ENCODE assay signal across 1 cellular context in the genomic region with DNA sequence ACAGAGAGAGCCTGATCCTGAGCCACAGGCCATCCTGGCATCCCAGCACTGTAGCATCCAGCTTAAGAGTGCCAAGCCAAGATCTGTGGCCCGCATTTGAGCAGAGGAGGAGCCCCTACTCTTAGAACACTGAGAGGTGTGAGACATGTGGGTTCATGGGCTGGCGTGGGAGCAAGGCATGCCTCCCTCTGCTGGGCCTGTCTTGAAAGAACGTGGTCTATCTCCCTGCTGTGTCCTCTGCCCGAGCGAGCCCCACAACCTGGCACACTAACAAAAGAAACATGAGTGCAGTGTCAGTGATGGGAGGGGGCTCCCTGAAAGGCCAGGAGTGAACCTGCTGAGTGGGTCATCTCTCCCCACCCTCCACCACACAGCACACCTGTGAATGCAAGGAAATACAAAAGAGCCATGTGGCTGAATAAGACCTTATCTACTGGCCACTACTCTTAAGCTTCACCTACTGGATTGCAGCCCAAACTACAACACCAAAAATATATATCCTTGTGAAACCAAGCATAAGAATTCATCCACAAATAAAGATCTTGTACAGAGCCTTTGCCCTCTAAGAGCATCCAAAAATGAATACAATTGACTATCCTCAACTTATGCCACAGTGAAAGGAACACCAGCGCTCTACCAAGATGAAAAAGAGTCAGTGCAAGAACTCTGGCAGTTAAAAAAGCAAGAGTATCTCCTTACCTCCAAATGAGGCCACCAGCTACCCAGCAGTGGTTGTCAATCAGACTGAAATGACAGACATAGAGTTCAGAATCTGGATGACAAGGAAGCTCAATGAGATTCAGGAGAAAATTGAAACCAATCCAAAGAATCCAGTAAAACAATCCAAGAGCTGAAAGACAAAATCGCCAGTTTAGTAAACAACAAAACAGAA.
TF ChIP-seq lines count a peak whose summit lies in the region.

No MANE protein-coding gene starts in this region.

TF ChIP-seq in SK-N-SH treated with all-trans-retinoic acid at 6 μM for 48 hours, 23 proteins besides CTCF, POLR2A, EP300 and RAD21 (continued from another document):
- TF ChIP-seq TSHZ2 (CRISPR knock-in tag; IDR thresholded peaks at IDR 0.05) (no peak), ZFP3 (CRISPR knock-in tag; IDR thresholded peaks at IDR 0.05) (no peak)
- TF ChIP-seq, protein P1, sequence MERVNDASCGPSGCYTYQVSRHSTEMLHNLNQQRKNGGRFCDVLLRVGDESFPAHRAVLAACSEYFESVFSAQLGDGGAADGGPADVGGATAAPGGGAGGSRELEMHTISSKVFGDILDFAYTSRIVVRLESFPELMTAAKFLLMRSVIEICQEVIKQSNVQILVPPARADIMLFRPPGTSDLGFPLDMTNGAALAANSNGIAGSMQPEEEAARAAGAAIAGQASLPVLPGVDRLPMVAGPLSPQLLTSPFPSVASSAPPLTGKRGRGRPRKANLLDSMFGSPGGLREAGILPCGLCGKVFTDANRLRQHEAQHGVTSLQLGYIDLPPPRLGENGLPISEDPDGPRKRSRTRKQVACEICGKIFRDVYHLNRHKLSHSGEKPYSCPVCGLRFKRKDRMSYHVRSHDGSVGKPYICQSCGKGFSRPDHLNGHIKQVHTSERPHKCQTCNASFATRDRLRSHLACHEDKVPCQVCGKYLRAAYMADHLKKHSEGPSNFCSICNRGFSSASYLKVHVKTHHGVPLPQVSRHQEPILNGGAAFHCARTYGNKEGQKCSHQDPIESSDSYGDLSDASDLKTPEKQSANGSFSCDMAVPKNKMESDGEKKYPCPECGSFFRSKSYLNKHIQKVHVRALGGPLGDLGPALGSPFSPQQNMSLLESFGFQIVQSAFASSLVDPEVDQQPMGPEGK (CRISPR knock-in tag; IDR thresholded peaks at IDR 0.05; ENCODE audit: borderline replicate concordance), result no peak
- TF ChIP-seq, protein P2, sequence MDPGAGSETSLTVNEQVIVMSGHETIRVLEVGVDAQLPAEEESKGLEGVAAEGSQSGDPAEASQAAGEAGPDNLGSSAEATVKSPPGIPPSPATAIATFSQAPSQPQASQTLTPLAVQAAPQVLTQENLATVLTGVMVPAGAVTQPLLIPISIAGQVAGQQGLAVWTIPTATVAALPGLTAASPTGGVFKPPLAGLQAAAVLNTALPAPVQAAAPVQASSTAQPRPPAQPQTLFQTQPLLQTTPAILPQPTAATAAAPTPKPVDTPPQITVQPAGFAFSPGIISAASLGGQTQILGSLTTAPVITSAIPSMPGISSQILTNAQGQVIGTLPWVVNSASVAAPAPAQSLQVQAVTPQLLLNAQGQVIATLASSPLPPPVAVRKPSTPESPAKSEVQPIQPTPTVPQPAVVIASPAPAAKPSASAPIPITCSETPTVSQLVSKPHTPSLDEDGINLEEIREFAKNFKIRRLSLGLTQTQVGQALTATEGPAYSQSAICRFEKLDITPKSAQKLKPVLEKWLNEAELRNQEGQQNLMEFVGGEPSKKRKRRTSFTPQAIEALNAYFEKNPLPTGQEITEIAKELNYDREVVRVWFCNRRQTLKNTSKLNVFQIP (CRISPR knock-in tag; IDR thresholded peaks at IDR 0.05; ENCODE audit: borderline replicate concordance, low read depth), result no peak
